14 cellular contexts compared by ENCODE assay signal in the genomic region with DNA sequence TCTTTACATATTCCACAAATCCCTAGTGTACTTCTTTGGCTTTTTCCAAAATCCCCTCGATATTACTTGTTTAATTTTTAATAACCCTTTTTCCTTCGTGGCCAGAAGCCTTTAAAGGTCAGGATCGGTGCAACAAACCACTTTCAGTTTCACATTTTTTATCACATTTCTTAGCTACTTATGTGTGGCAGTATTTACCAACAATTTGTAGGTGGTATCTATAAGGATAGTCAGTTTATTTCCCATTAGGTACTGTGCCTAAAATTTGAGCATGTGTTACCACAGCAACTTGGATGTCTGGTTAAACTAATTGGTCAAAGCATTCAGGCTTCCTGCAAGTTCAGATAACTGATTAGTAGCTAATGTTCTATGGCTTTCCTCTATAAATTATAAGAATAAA.
DNase-seq lines count a peak whose midpoint lies in the region; ATAC-seq, FAIRE-seq and TF ChIP-seq lines count a peak whose summit lies in the region.
"Had no signal": no experiment of that assay in that cellular context is flagged by ENCODE, and none has a peak within 500 bp of the region (broad histone marks: within the 10 kb centered on the region; RNA-seq: fewer than 3 reads in every experiment).

No MANE protein-coding gene starts in this region.

- in situ Hi-C loops in GM12878 (cut with MboI): loop anchor here (5.0 kb wide), 1 partner anchor 321 kb away; no protein-coding TSS in a partner anchor

- no peak for TF ChIP-seq CTCF in GM12878 (IDR thresholded peaks at IDR 0.05 in 2 of 3, conservative IDR thresholded peaks at IDR 0.05 in 1 of 3; ENCODE audit: control insufficient read depth in 2 of 3, extremely low read depth in 1 of 3, insufficient read depth in 1 of 3, low read depth in 3 of 3, low read length in 3 of 3)
- TF ChIP-seq CTCF in PC-3 (conservative IDR thresholded peaks at IDR 0.05; ENCODE audit: low read depth, low read length): no peak

- H2AFZ ChIP-seq in GM12878 (ENCODE audit: control insufficient read depth, low read depth, low read length) (peak overlapping the region; percentile 69), PC-3 (ENCODE audit: low read length) (no peak overlapping the region)

- no peak for TF ChIP-seq RAD21 in GM12878 (IDR thresholded peaks at IDR 0.05; ENCODE audit: insufficient read depth, low read depth, low read length)

- H3K27me3 ChIP-seq in GM12878 (replicated peaks in 1 of 2; ENCODE audit: control insufficient read depth in 2 of 2, insufficient read depth in 2 of 2, low read length in 1 of 2) (no peaks in the 10 kb centered on the region), PC-3 (ENCODE audit: low read length) (no peaks in the 10 kb centered on the region)
- H3K27me3 ChIP-seq: Peyer's patch, spleen, thyroid gland had no signal

- H3K79me2 ChIP-seq in GM12878 (ENCODE audit: control insufficient read depth, insufficient read depth, low read length): no peaks in the 10 kb centered on the region
- H3K79me2 ChIP-seq in PC-3 (ENCODE audit: low read length): no peaks in the 10 kb centered on the region

- no peaks in the 10 kb centered on the region for H3K36me3 ChIP-seq in GM12878 (ENCODE audit: control insufficient read depth in 2 of 2, insufficient read depth in 2 of 2, low read length in 1 of 2)
- H3K36me3 ChIP-seq in PC-3 (ENCODE audit: low read depth, low read length): no peaks in the 10 kb centered on the region
- H3K36me3 ChIP-seq: Peyer's patch, spleen, thyroid gland had no signal

- no peak for TF ChIP-seq POLR2A in GM12878 (IDR thresholded peaks at IDR 0.05; ENCODE audit: low read depth, low read length)

- peak overlapping the region; percentile 40 for H3K9ac ChIP-seq in GM12878 (ENCODE audit: control insufficient read depth, insufficient read depth, low read length)
- no peak overlapping the region for H3K9ac ChIP-seq in PC-3 (ENCODE audit: low read length)

- CTCF ChIA-PET in GM12878 (lab: Yijun Ruan, JAX): interaction anchor here (0.6 to 5.8 kb wide), 23 partner anchors 8 to 1340 kb away, joined by 3 to 48 read pairs (median 4); no protein-coding TSS in a partner anchor
- CTCF ChIA-PET in PC-3 (lab: Charles Lee): no interaction called here

- H3K27ac ChIP-seq in GM12878 (ENCODE audit: control insufficient read depth, insufficient read depth) (peak overlapping the region; percentile 47), PC-3 (ENCODE audit: low read length) (no peak overlapping the region)
- H3K27ac ChIP-seq: Peyer's patch, thyroid gland had no signal

- peaks cover 4% of the 10 kb centered on the region for H3K4me1 ChIP-seq in GM12878 (ENCODE audit: control insufficient read depth, insufficient read depth, low read length)
- peaks cover 14% of the 10 kb centered on the region for H3K4me1 ChIP-seq in PC-3 (ENCODE audit: insufficient read depth, low read length)
- H3K4me1 ChIP-seq: Peyer's patch had no signal

- H3K9me3 ChIP-seq in GM12878 (replicated peaks; ENCODE audit: control insufficient read depth, insufficient read depth, low read length) (no peaks in the 10 kb centered on the region), PC-3 (ENCODE audit: low read length) (no peaks in the 10 kb centered on the region)
- H3K9me3 ChIP-seq: Peyer's patch, spleen, thyroid gland had no signal

- H4K20me1 ChIP-seq in GM12878 (ENCODE audit: control insufficient read depth, insufficient read depth) (no peaks in the 10 kb centered on the region), PC-3 (ENCODE audit: low read length) (no peaks in the 10 kb centered on the region; the same call in 1 of the 2 replicates)

- DNase-seq in GM12878 (ENCODE audit: low read depth, low spot score) (no peak), sciatic nerve (ENCODE audit: low spot score) (no peak), globus pallidus (ENCODE audit: low spot score) (no peak), PC-3 (no peak)
- DNase-seq: activated CD8-positive, alpha-beta memory T cell treated with anti-CD3 and anti-CD28 coated beads, Interleukin-2, amount 10 ng/mL, durations not matched to agents 7 days and 5 days; MV-4-11; Peyer's patch; spleen; thyroid gland had no signal

- H3K4me2 ChIP-seq in GM12878 (ENCODE audit: control insufficient read depth, insufficient read depth) (peak overlapping the region; percentile 88), PC-3 (ENCODE audit: low read length) (no peak overlapping the region)

- 1% methylated on average over 3 of the region's 3 CpGs for WGBS in GM12878 (ENCODE audit: insufficient coverage, insufficient replicate concordance, low lambda C conversion rate, missing lambda C conversion rate)

- H3K4me3 ChIP-seq in GM12878 (peak overlapping the region; percentile 58; the same call in 1 of the 2 replicates), PC-3 (ENCODE audit: low read length) (no peak overlapping the region)
- H3K4me3 ChIP-seq: thyroid gland had no signal

- BruUV-seq in GM12878 (replicated peaks; lab: Mats Ljungman, UMichigan) (no TSS peak), PC-3 (replicated peaks; lab: Mats Ljungman, UMichigan) (no TSS peak)

- RAD21 ChIA-PET in GM12878 (lab: Charles Lee; ENCODE audit: unreplicated experiment): interaction anchor here (0.6 to 5.5 kb wide), 24 partner anchors 9 to 336 kb away, joined by 3 to 33 read pairs (median 3); a partner anchor contains a TSS

- intact Hi-C loops in GM12878 (cut with micrococcal nuclease; ENCODE audit: unreplicated experiment) (loop anchor here (10.0 kb wide), 1 partner anchor 564 kb away; a partner anchor contains a TSS), sciatic nerve (cut with DNase I) (no loop called here), PC-3 (cut with micrococcal nuclease) (no loop called here)

- TF ChIP-seq EP300 in GM12878 (IDR thresholded peaks at IDR 0.05; ENCODE audit: borderline replicate concordance in 1 of 2, control insufficient read depth in 1 of 2, low read depth in 2 of 2, low read length in 2 of 2): no peak

- peak; percentile 76 for ATAC-seq in GM18867 (IDR thresholded peaks at IDR 0.05; ENCODE audit: unreplicated experiment)
- peak; percentile 65 for ATAC-seq in HG02759 (IDR thresholded peaks at IDR 0.05; ENCODE audit: unreplicated experiment)
- ATAC-seq in GM12878: peak; percentile 81
- peak; percentile 46 for ATAC-seq in sciatic nerve
- ATAC-seq in HG03097 (IDR thresholded peaks at IDR 0.05; ENCODE audit: low FRiP score, unreplicated experiment): no peak
- no peak for ATAC-seq in HG03469 (IDR thresholded peaks at IDR 0.05; ENCODE audit: unreplicated experiment)
- no peak for ATAC-seq in PC-3
- ATAC-seq: activated CD8-positive, alpha-beta memory T cell treated with anti-CD3 and anti-CD28 coated beads, Interleukin-2, amount 10 ng/mL, durations not matched to agents 7 days and 5 days had no signal

- FAIRE-seq in GM12878 (lab: Jason Lieb, UNC): peak; percentile 35
- FAIRE-seq: G401.6 had no signal

- POLR2A ChIA-PET in GM12878 (lab: Charles Lee) (interaction anchor here (0.7 to 2.0 kb wide), 7 partner anchors 9 to 517 kb away, joined by 3 to 8 read pairs (median 3); no protein-coding TSS in a partner anchor), PC-3 (lab: Charles Lee; ENCODE audit: unreplicated experiment) (interaction anchor here (0.6 kb wide), 1 partner anchor 150 kb away, joined by 4 read pairs; no protein-coding TSS in a partner anchor)

- SMC1A ChIA-PET in GM12878 (lab: Charles Lee; ENCODE audit: uncharacterized antibody, unreplicated experiment): interaction anchor here (0.7 to 3.4 kb wide), 30 partner anchors 8 to 336 kb away, joined by 3 to 30 read pairs (median 4); a partner anchor contains a TSS

- H3K9me2 ChIP-seq in PC-3 (replicated peaks; ENCODE audit: low read length): no peaks in the 10 kb centered on the region

- H3F3A ChIP-seq in PC-3 (ENCODE audit: low read length, unreplicated experiment): no peaks in the 10 kb centered on the region

TF ChIP-seq in GM12878, 131 proteins besides CTCF, POLR2A, EP300 and RAD21 (continues in another document):
- no peak for TF ChIP-seq CBX3 (IDR thresholded peaks at IDR 0.05; ENCODE audit: borderline replicate concordance, low read depth)
- TF ChIP-seq IKZF2 (IDR thresholded peaks at IDR 0.05): peak in 1 of 2 experiments; percentile 14; a peak in 1 of 4 replicates
- TF ChIP-seq KAT2A (conservative IDR thresholded peaks at IDR 0.05; ENCODE audit: control insufficient read depth, low read depth, low read length): no peak
- TF ChIP-seq, protein P1, sequence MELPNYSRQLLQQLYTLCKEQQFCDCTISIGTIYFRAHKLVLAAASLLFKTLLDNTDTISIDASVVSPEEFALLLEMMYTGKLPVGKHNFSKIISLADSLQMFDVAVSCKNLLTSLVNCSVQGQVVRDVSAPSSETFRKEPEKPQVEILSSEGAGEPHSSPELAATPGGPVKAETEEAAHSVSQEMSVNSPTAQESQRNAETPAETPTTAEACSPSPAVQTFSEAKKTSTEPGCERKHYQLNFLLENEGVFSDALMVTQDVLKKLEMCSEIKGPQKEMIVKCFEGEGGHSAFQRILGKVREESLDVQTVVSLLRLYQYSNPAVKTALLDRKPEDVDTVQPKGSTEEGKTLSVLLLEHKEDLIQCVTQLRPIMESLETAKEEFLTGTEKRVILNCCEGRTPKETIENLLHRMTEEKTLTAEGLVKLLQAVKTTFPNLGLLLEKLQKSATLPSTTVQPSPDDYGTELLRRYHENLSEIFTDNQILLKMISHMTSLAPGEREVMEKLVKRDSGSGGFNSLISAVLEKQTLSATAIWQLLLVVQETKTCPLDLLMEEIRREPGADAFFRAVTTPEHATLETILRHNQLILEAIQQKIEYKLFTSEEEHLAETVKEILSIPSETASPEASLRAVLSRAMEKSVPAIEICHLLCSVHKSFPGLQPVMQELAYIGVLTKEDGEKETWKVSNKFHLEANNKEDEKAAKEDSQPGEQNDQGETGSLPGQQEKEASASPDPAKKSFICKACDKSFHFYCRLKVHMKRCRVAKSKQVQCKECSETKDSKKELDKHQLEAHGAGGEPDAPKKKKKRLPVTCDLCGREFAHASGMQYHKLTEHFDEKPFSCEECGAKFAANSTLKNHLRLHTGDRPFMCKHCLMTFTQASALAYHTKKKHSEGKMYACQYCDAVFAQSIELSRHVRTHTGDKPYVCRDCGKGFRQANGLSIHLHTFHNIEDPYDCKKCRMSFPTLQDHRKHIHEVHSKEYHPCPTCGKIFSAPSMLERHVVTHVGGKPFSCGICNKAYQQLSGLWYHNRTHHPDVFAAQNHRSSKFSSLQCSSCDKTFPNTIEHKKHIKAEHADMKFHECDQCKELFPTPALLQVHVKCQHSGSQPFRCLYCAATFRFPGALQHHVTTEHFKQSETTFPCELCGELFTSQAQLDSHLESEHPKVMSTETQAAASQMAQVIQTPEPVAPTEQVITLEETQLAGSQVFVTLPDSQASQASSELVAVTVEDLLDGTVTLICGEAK (IDR thresholded peaks at IDR 0.05; ENCODE audit: borderline replicate concordance): no peak
- TF ChIP-seq RUNX3 (IDR thresholded peaks at IDR 0.05; ENCODE audit: low read length): no peak
- TF ChIP-seq ZNF274 (IDR thresholded peaks at IDR 0.05; ENCODE audit: insufficient read depth, insufficient read length): no peak
- TF ChIP-seq IRF4 (IDR thresholded peaks at IDR 0.05; ENCODE audit: low read depth, low read length): no peak

Comparison
In these comparisons a context has a peak if more than half of its experiments do, and no peak if none do; other contexts are left out.
1. ATAC-seq: peak in GM18867 (single experiment), HG02759 (single experiment), GM12878 (single experiment) and sciatic nerve (single experiment); none in HG03097 (single experiment), HG03469 (single experiment) and PC-3 (single experiment).